ENCODE assay signal across 10 cellular contexts in genomic region chr19:37986048-37986750, GRCh38.
DNase-seq lines count a peak whose midpoint lies in the region; ATAC-seq and TF ChIP-seq lines count a peak whose summit lies in the region.
"Had no signal": no experiment of that assay in that cellular context is flagged by ENCODE, and none has a peak within 500 bp of the region (broad histone marks: within the 10 kb centered on the region; RNA-seq: fewer than 3 reads in every experiment).

No MANE protein-coding gene starts in this region.

- H2BK20ac ChIP-seq in H9 (ENCODE audit: low read depth, low read length, poor library complexity, severe bottlenecking) = no peak overlapping the region

- no peaks in the 10 kb centered on the region for H3K36me3 ChIP-seq in RWPE2 (ENCODE audit: low read depth)
- H3K36me3 ChIP-seq: adrenal gland, tibial artery had no signal

- no peak for ATAC-seq in RWPE2 (ENCODE audit: low read depth)
- ATAC-seq in memory B cell (ENCODE audit: low read depth) = peak; percentile 92
- ATAC-seq in HG03354 (IDR thresholded peaks at IDR 0.05; ENCODE audit: poor library complexity, severe bottlenecking, unreplicated experiment) = no peak
- no peak for ATAC-seq in HG03097 (IDR thresholded peaks at IDR 0.05; ENCODE audit: low FRiP score, unreplicated experiment)

- no peaks in the 10 kb centered on the region; the same call in 1 of the 2 replicates for H3K79me2 ChIP-seq in H9 (ENCODE audit: insufficient read depth, low read length)

- no CpG with 5 or more reads among the region's 10 CpGs for WGBS in H9 (ENCODE audit: extremely low coverage, insufficient read length, low lambda C conversion rate)

- no peak overlapping the region for H3K56ac ChIP-seq in H9 (ENCODE audit: insufficient read length, low read depth, low read length)

- H3K4me1 ChIP-seq in H9 (ENCODE audit: insufficient read depth, low read length) = peaks cover 16% of the 10 kb centered on the region; the same call in 1 of the 2 replicates
- H3K4me1 ChIP-seq in RWPE2 (ENCODE audit: insufficient read depth, poor library complexity, severe bottlenecking) = peaks cover 39% of the 10 kb centered on the region
- H3K4me1 ChIP-seq: adrenal gland had no signal

- TF ChIP-seq CTCF in H9 (conservative IDR thresholded peaks at IDR 0.05) (no peak), RWPE2 (IDR thresholded peaks at IDR 0.05; ENCODE audit: poor library complexity, severe bottlenecking) (no peak)

- no peak overlapping the region for H3K23ac ChIP-seq in H9 (ENCODE audit: insufficient read length, low read depth, low read length)

- peak overlapping the region; percentile 37 to 95 (median 93); a peak in 5 of 7 replicates for H3K27ac Mint-ChIP-seq in H9
- peak overlapping the region; percentile 88 for H3K27ac Mint-ChIP-seq in memory B cell

- no peaks in the 10 kb centered on the region for H3K23me2 ChIP-seq in H9 (ENCODE audit: insufficient read length, low read depth, low read length, poor library complexity, severe bottlenecking)

- H2AK5ac ChIP-seq in H9 (ENCODE audit: insufficient read length, low read length) = no peak overlapping the region

- H3K4me3 Mint-ChIP-seq in H9 (no peak overlapping the region), memory B cell (peak overlapping the region; percentile 53)

- no peaks in the 10 kb centered on the region for H3K27me3 ChIP-seq in H9 (ENCODE audit: insufficient read depth, low read length)
- H3K27me3 ChIP-seq in RWPE2 (ENCODE audit: insufficient read depth, poor library complexity, severe bottlenecking) = no peaks in the 10 kb centered on the region
- H3K27me3 ChIP-seq: adrenal gland, tibial artery had no signal

- H4K91ac ChIP-seq in H9 (ENCODE audit: insufficient read length, low read depth, low read length) = no peak overlapping the region

- no peaks in the 10 kb centered on the region for H3K36me3 Mint-ChIP-seq in H9 (ENCODE audit: insufficient read depth in 1 of 3, low read depth in 3 of 3)
- peaks cover 4% of the 10 kb centered on the region for H3K36me3 Mint-ChIP-seq in memory B cell

- H3K4me2 ChIP-seq in H9 (ENCODE audit: insufficient read depth, insufficient read length, low read length) = no peak overlapping the region

- H3K9ac ChIP-seq in H9 (ENCODE audit: extremely low read depth, insufficient read length, low read length) = no peak overlapping the region

- H3K27me3 Mint-ChIP-seq in H9 (ENCODE audit: low read depth) (no peaks in the 10 kb centered on the region), memory B cell (no peaks in the 10 kb centered on the region)

- H2BK120ac ChIP-seq in H9 (ENCODE audit: low read depth, low read length, poor library complexity, severe bottlenecking) = no peak overlapping the region

- no peaks in the 10 kb centered on the region for H4K20me1 ChIP-seq in H9 (ENCODE audit: control insufficient read depth, insufficient read depth, insufficient read length)

- H3K4ac ChIP-seq in H9 (ENCODE audit: low read depth, low read length) = no peak overlapping the region

- H4K5ac ChIP-seq in H9 (ENCODE audit: insufficient read length, low read depth, low read length) = no peak overlapping the region

- H3K14ac ChIP-seq in H9 (ENCODE audit: insufficient read depth, low read length) = peak overlapping the region; percentile 51; the same call in 1 of the 2 replicates

- H3K27ac ChIP-seq in H9 (ENCODE audit: insufficient read length, low read depth, low read length) = no peak overlapping the region
- peak overlapping the region; percentile 99 for H3K27ac ChIP-seq in RWPE2 (ENCODE audit: poor library complexity, severe bottlenecking)
- H3K27ac ChIP-seq: adrenal gland, tibial artery had no signal

- H3K4me3 ChIP-seq in RWPE2 (ENCODE audit: severe bottlenecking) = no peak overlapping the region
- H3K4me3 ChIP-seq: adrenal gland, tibial artery had no signal

- H4K8ac ChIP-seq in H9 (replicated peaks; ENCODE audit: insufficient read length, low read depth, low read length) = no peak overlapping the region

- no peak overlapping the region for H3T11ph ChIP-seq in H9 (ENCODE audit: low read length)

- no peaks in the 10 kb centered on the region; a peak in 1 of 5 replicates for H3K9me3 Mint-ChIP-seq in H9
- H3K9me3 Mint-ChIP-seq in memory B cell = no peaks in the 10 kb centered on the region

- no peak overlapping the region for H3K18ac ChIP-seq in H9 (ENCODE audit: insufficient read length, low read depth, low read length)

- H3K4me1 Mint-ChIP-seq in H9 = peaks cover 53 to 63% of the 10 kb centered on the region in 2 experiments
- peaks cover 57% of the 10 kb centered on the region for H3K4me1 Mint-ChIP-seq in memory B cell

- H2BK5ac ChIP-seq in H9 (ENCODE audit: insufficient read length, low read length) = no peak overlapping the region

- H3K9me3 ChIP-seq in H9 (ENCODE audit: control insufficient read depth, low read depth, low read length) = no peaks in the 10 kb centered on the region
- no peaks in the 10 kb centered on the region for H3K9me3 ChIP-seq in RWPE2 (ENCODE audit: severe bottlenecking)
- H3K9me3 ChIP-seq: adrenal gland, tibial artery had no signal

- no peak overlapping the region for H2BK15ac ChIP-seq in H9 (ENCODE audit: low read depth, low read length)

- H2AFZ ChIP-seq in H9 (ENCODE audit: low read length) = no peak overlapping the region

- no peaks in the 10 kb centered on the region for H3K79me1 ChIP-seq in H9 (ENCODE audit: insufficient read depth, low read depth, low read length, poor library complexity, severe bottlenecking)

- DNase-seq in DMS79 treated with DMSO at 0.1 percent for 48 hours (lab: John Stamatoyannopoulos, UW) (peak; percentile 63), H9 (no peak), RWPE2 (ENCODE audit: low spot score) (no peak), memory B cell (ENCODE audit: low spot score in 2 of 2) (peak in 1 of 2 donors; percentile 39), H4 (ENCODE audit: low spot score) (no peak), EL (no peak)
- DNase-seq: adrenal gland, tibial artery had no signal

- H2BK12ac ChIP-seq in H9 (ENCODE audit: insufficient read length, low read depth, low read length) = no peak overlapping the region
